In the genomic region with DNA sequence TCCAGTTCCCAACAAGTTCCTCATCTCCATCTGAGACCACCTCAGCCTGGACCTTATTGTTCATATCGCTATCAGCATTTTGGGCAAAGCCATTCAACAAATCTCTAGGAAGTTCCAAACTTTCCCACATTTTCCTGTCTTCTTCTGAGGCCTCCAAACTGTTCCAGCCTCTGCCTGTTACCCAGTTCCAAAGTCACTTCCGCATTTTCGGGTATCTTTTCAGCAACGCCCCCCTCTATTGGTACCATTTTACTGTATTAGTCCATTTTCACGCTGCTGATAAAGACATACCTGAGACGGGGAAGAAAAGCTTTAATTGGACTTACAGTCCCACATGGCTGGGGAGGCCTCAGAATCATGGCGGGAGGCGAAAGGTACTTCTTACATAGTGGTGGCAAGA, we compare ENCODE assay signal across 17 cellular contexts. TPM values are rescaled to one million over a fixed set of nuclear protein-coding genes. Genes with fewer than 3 reads are reported as not detected.
A peak's percentile ranks its signal among the peaks of the same experiment; 100 is the strongest.
DNase-seq lines count a peak whose midpoint lies in the region; ATAC-seq, FAIRE-seq and TF ChIP-seq lines count a peak whose summit lies in the region.
"Not testable (repeated sequence)": the region's sequence is repeated elsewhere in the genome, so short reads cannot be mapped to it uniquely, and the experiment has no call there.
"Had no signal": no experiment of that assay in that cellular context is flagged by ENCODE, and none has a peak within 500 bp of the region (broad histone marks: within the 10 kb centered on the region; RNA-seq: fewer than 3 reads in every experiment).

No MANE protein-coding gene starts in this region.

- not testable (repeated sequence) for H3K79me2 ChIP-seq in K562 (ENCODE audit: control insufficient read depth, insufficient read depth, low read length)

- BruUV-seq in Caco-2 (replicated peaks; lab: Mats Ljungman, UMichigan); K562 (replicated peaks; lab: Mats Ljungman, UMichigan): not testable (repeated sequence)

- H3K27ac Mint-ChIP-seq in Caco-2 (ENCODE audit: unreplicated experiment) = peak overlapping the region; percentile 43
- not testable (repeated sequence) for H3K27ac Mint-ChIP-seq in WTC11

- not testable (repeated sequence) for H3K36me3 ChIP-seq in Caco-2 (ENCODE audit: control insufficient read depth, insufficient read depth, low read length); K562 (ENCODE audit: control insufficient read depth, insufficient read depth, low read length)

- H3K27me3 Mint-ChIP-seq in Caco-2 (ENCODE audit: insufficient read depth, unreplicated experiment); WTC11 (ENCODE audit: low read depth): not testable (repeated sequence)

- DNase-seq in Caco-2; WTC11 (ENCODE audit: low spot score); K562 (ENCODE audit: extremely low read depth in 1 of 4, low spot score in 3 of 4): not testable (repeated sequence)

- not testable (repeated sequence) for H3K27me3 ChIP-seq in Caco-2 (replicated peaks; ENCODE audit: control insufficient read depth, insufficient read depth, low read length); K562 (ENCODE audit: control insufficient read depth in 2 of 2, insufficient read depth in 2 of 2, low read length in 2 of 2)

- H3K9me3 ChIP-seq in Caco-2; K562 (replicated peaks; ENCODE audit: control insufficient read depth, insufficient read depth, low read depth, low read length): not testable (repeated sequence)

- ATAC-seq in WTC11, K562: not testable (repeated sequence)

- not testable (repeated sequence) for H3K4me1 Mint-ChIP-seq in Caco-2 (ENCODE audit: low read depth, unreplicated experiment); WTC11

- not testable (repeated sequence) for H4K20me1 ChIP-seq in K562 (replicated peaks; ENCODE audit: control insufficient read depth, insufficient read depth, low read length)

- H3K9ac ChIP-seq in K562 (ENCODE audit: insufficient read depth in 1 of 2, low read depth in 2 of 2, low read length in 2 of 2) = not testable (repeated sequence)

- peak overlapping the region; percentile 43 for H2AFZ ChIP-seq in K562 (ENCODE audit: low read depth, low read length)

- H3K9me3 Mint-ChIP-seq in Caco-2 (ENCODE audit: unreplicated experiment); WTC11: not testable (repeated sequence)

- not testable (repeated sequence) for H3K36me3 Mint-ChIP-seq in Caco-2 (ENCODE audit: insufficient read depth, unreplicated experiment); WTC11

- H3K9me1 ChIP-seq in K562 (ENCODE audit: control insufficient read depth, insufficient read depth, low read length) = not testable (repeated sequence)

- POLR2A ChIA-PET in Caco-2 (lab: Charles Lee); WTC11 (lab: Charles Lee): not testable (repeated sequence)
- POLR2A ChIA-PET in K562 (lab: Yijun Ruan, JAX) = interaction anchor here (0.6 kb wide), 2 partner anchors 13 to 583 kb away, joined by 3 to 4 read pairs; a partner anchor contains a TSS

- CTCF ChIA-PET in Caco-2 (lab: Charles Lee); K562 (lab: Yijun Ruan, JAX; ENCODE audit: low intra/inter-chr PET ratio): not testable (repeated sequence)
- CTCF ChIA-PET in WTC11 (lab: Charles Lee) = interaction anchor here (2.1 kb wide), 1 partner anchor 41 kb away, joined by 6 read pairs; no protein-coding TSS in a partner anchor

- not testable (repeated sequence) for TF ChIP-seq CTCF in Caco-2 (IDR thresholded peaks at IDR 0.05; ENCODE audit: insufficient read depth in 1 of 2, low read depth in 1 of 2, low read length in 1 of 2, severe bottlenecking in 1 of 2, unreplicated experiment in 1 of 2); WTC11 (IDR thresholded peaks at IDR 0.05); K562 (IDR thresholded peaks at IDR 0.05 in 2 of 3, conservative IDR thresholded peaks at IDR 0.05 in 1 of 3; ENCODE audit: insufficient read depth in 2 of 3, low read depth in 1 of 3, low read length in 3 of 3)

- 36% methylated on average over 8 of the region's 8 CpGs for WGBS in K562 (ENCODE audit: insufficient coverage, low coverage, missing lambda C conversion rate)

- not testable (repeated sequence) for H3K4me3 Mint-ChIP-seq in Caco-2 (ENCODE audit: unreplicated experiment); WTC11

- H3K4me3 ChIP-seq in Caco-2 (ENCODE audit: low read depth, low read length); K562: not testable (repeated sequence)

- not testable (repeated sequence) for H3K4me2 ChIP-seq in K562 (ENCODE audit: insufficient read depth, low read length)

- not testable (repeated sequence) for TF ChIP-seq EP300 in K562 (IDR thresholded peaks at IDR 0.05; ENCODE audit: low read length)

- not testable (repeated sequence) for TF ChIP-seq POLR2A in K562 (conservative IDR thresholded peaks at IDR 0.05)

- in situ Hi-C loops in K562 (cut with MboI) = not testable (repeated sequence)

- not testable (repeated sequence) for H3K27ac ChIP-seq in K562 (ENCODE audit: extremely low read depth, low read depth, low read length)

- not testable (repeated sequence) for FAIRE-seq in K562 (lab: Jason Lieb, UNC)

- not testable (repeated sequence) for TF ChIP-seq RAD21 in K562 (CRISPR knock-in tag; conservative IDR thresholded peaks at IDR 0.05 in 1 of 2, IDR thresholded peaks at IDR 0.05 in 1 of 2)

- intact Hi-C loops in Caco-2 (cut with micrococcal nuclease; ENCODE audit: unreplicated experiment) = not testable (repeated sequence)
- intact Hi-C loops in K562 (cut with micrococcal nuclease) = loop anchor here (5.0 kb wide), 1 partner anchor 44 kb away; no protein-coding TSS in a partner anchor

- H3K4me1 ChIP-seq in Caco-2 = not testable (repeated sequence)
- peaks cover 12 to 20% of the 10 kb centered on the region in 2 experiments; a peak in 4 of 5 replicates for H3K4me1 ChIP-seq in K562 (replicated peaks in 1 of 2; ENCODE audit: control insufficient read depth in 2 of 2, insufficient read depth in 2 of 2, low read length in 2 of 2)

RNA-seq across cellular contexts. Expression of a gene that starts 13.6 kb away (rescaled TPM):
- total RNA-seq in Caco-2 (2022) (not detected in 2 replicates), WTC11 (2021) (0.07 TPM in 1 of 3 replicates, not detected in the others), K562 (2014; rRNA removed) (not detected in 2 replicates), K562 (2014; rRNA removed; fragmentation: Illumina TruSeq; extraction: Trizol) (0.06 TPM in 1 of 2 replicates, not detected in the other), K562 (2015; rRNA removed; fragmentation: Illumina TruSeq; extraction: Trizol) (not detected in 2 replicates), K562 (2021) (not detected in 2 replicates)
- 0.14 and 0.21 TPM in 2 replicates for total RNA-seq in K562 (2011; cell fraction: chromatin; rRNA removed; ENCODE audit: low replicate concordance)
- not detected in 2 replicates for total RNA-seq in K562 (2011; cell fraction: nucleolus; rRNA removed)
- total RNA-seq in K562 (2011; cell fraction: nucleoplasm; rRNA removed) = 0.22 TPM in 1 of 2 replicates, not detected in the other
- polyA plus RNA-seq in K562 (2011; rRNA removed) (not detected in 2 replicates), K562 (2014; fragmentation: Illumina TruSeq; extraction: Trizol) (not detected in 2 replicates), K562 (2014; fragmentation: Nextera tagmentation; extraction: Ambion mirVana) (not detected), K562 (2014; rRNA removed) (0.05 TPM in 1 of 2 replicates, not detected in the other)
- polyA plus RNA-seq in K562 (2011; cell fraction: cytosol; rRNA removed) = 0.03 TPM in 1 of 2 replicates, not detected in the other
- not detected in 2 replicates for polyA plus RNA-seq in K562 (2011; cell fraction: nucleus; rRNA removed)
- polyA plus RNA-seq in K562 (2012) = not detected in 2 replicates
- polyA minus RNA-seq in K562 (2011; rRNA and poly(A)+ RNA removed) = 0.09 TPM in 1 of 2 replicates, not detected in the other
- not detected in 2 replicates for polyA minus RNA-seq in K562 (2011; cell fraction: cytosol; rRNA and poly(A)+ RNA removed)
- not detected in 2 replicates for polyA minus RNA-seq in K562 (2011; cell fraction: nucleus; rRNA and poly(A)+ RNA removed)
- total RNA-seq: A172; A673; B cell; Calu3; CD4-positive, alpha-beta T cell; CD8-positive, alpha-beta memory T cell; CD8-positive, alpha-beta T cell; Daoy had no signal
- polyA plus RNA-seq: A549; AG04450; BJ; CD14-positive monocyte; CD4-positive, alpha-beta memory T cell; CD4-positive, CD25-positive, alpha-beta regulatory T cell; CD8-positive, alpha-beta memory T cell had no signal

RNA-seq across cellular contexts. Expression of a gene that starts 33.5 kb away (rescaled TPM):
- total RNA-seq in Caco-2 (2022) (10.0 and 10.8 TPM in 2 replicates), WTC11 (2021) (13.1 to 14.2 TPM (median 13.4 TPM) in 3 replicates), K562 (2014; rRNA removed) (7.9 and 9.6 TPM in 2 replicates), K562 (2014; rRNA removed; fragmentation: Illumina TruSeq; extraction: Trizol) (8.3 and 11.2 TPM in 2 replicates), K562 (2015; rRNA removed; fragmentation: Illumina TruSeq; extraction: Trizol) (10.5 and 12.7 TPM in 2 replicates), K562 (2021) (15.2 and 16.9 TPM in 2 replicates)
- 21.5 and 31.8 TPM in 2 replicates for total RNA-seq in K562 (2011; cell fraction: chromatin; rRNA removed; ENCODE audit: low replicate concordance)
- 25.8 and 27.7 TPM in 2 replicates for total RNA-seq in K562 (2011; cell fraction: nucleolus; rRNA removed)
- 22.4 and 29.6 TPM in 2 replicates for total RNA-seq in K562 (2011; cell fraction: nucleoplasm; rRNA removed)
- polyA plus RNA-seq in K562 (2011; rRNA removed) (11.3 and 12.3 TPM in 2 replicates), K562 (2014; fragmentation: Illumina TruSeq; extraction: Trizol) (14.7 and 18.0 TPM in 2 replicates), K562 (2014; fragmentation: Nextera tagmentation; extraction: Ambion mirVana) (1 to 10 TPM; 8.8 to 8.9 TPM), K562 (2014; rRNA removed) (9.4 and 13.3 TPM in 2 replicates)
- 15.1 and 18.6 TPM in 2 replicates for polyA plus RNA-seq in K562 (2011; cell fraction: cytosol; rRNA removed)
- polyA plus RNA-seq in K562 (2011; cell fraction: nucleus; rRNA removed) = 11.4 and 21.0 TPM in 2 replicates
- 9.8 and 11.3 TPM in 2 replicates for polyA plus RNA-seq in K562 (2012)
- polyA minus RNA-seq in K562 (2011; rRNA and poly(A)+ RNA removed) = 8.3 and 14.1 TPM in 2 replicates
- polyA minus RNA-seq in K562 (2011; cell fraction: cytosol; rRNA and poly(A)+ RNA removed) = 6.2 and 7.9 TPM in 2 replicates
- 8.2 and 11.0 TPM in 2 replicates for polyA minus RNA-seq in K562 (2011; cell fraction: nucleus; rRNA and poly(A)+ RNA removed)

RNA-seq across cellular contexts. Expression of a gene that starts 33.6 kb away (rescaled TPM):
- total RNA-seq in Caco-2 (2022) (95.4 and 95.6 TPM in 2 replicates), WTC11 (2021) (125 to 143 TPM (median 130 TPM) in 3 replicates), K562 (2014; rRNA removed) (193 and 248 TPM in 2 replicates), K562 (2014; rRNA removed; fragmentation: Illumina TruSeq; extraction: Trizol) (152 TPM in 2 replicates), K562 (2015; rRNA removed; fragmentation: Illumina TruSeq; extraction: Trizol) (175 and 180 TPM in 2 replicates), K562 (2021) (226 and 236 TPM in 2 replicates)
- total RNA-seq in K562 (2011; cell fraction: chromatin; rRNA removed; ENCODE audit: low replicate concordance) = 14.4 and 25.2 TPM in 2 replicates
- total RNA-seq in K562 (2011; cell fraction: nucleolus; rRNA removed) = 24.8 and 26.6 TPM in 2 replicates
- 26.0 and 33.7 TPM in 2 replicates for total RNA-seq in K562 (2011; cell fraction: nucleoplasm; rRNA removed)
- polyA plus RNA-seq in K562 (2011; rRNA removed) (66.9 and 72.9 TPM in 2 replicates), K562 (2014; fragmentation: Illumina TruSeq; extraction: Trizol) (244 and 303 TPM in 2 replicates), K562 (2014; fragmentation: Nextera tagmentation; extraction: Ambion mirVana) (10 to 100 TPM; 52.2 to 79.7 TPM), K562 (2014; rRNA removed) (202 and 235 TPM in 2 replicates)
- polyA plus RNA-seq in K562 (2011; cell fraction: cytosol; rRNA removed) = 93.0 and 93.1 TPM in 2 replicates
- polyA plus RNA-seq in K562 (2011; cell fraction: nucleus; rRNA removed) = 36.4 and 42.0 TPM in 2 replicates
- 179 and 203 TPM in 2 replicates for polyA plus RNA-seq in K562 (2012)
- 31.8 and 36.8 TPM in 2 replicates for polyA minus RNA-seq in K562 (2011; rRNA and poly(A)+ RNA removed)
- 32.4 and 42.5 TPM in 2 replicates for polyA minus RNA-seq in K562 (2011; cell fraction: cytosol; rRNA and poly(A)+ RNA removed)
- polyA minus RNA-seq in K562 (2011; cell fraction: nucleus; rRNA and poly(A)+ RNA removed) = 12.3 and 19.7 TPM in 2 replicates
